In the genomic region with DNA sequence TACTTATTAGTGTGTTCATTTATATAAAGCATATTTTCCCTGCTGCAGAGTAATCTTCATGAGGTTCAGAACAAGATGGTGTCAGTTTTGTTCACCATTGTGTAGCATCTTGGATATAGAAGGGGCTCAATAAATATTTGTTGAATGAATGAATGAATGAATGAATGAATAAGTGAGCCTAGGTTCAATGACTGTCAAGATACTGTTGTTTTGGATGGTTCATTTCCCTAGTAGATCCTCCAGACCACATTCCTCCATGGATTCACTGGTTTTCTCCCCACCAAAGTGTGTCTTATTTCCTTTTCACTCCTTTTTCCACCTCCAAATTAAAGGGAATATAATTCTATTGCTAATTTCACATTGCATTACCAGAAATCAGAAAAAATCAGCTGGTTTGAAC, we compare ENCODE assay signal across 28 cellular contexts. TPM values are rescaled to one million over a fixed set of nuclear protein-coding genes. Genes with fewer than 3 reads are reported as not detected.
DNase-seq lines count a peak whose midpoint lies in the region; ATAC-seq and TF ChIP-seq lines count a peak whose summit lies in the region.
"Had no signal": no experiment of that assay in that cellular context is flagged by ENCODE, and none has a peak within 500 bp of the region (broad histone marks: within the 10 kb centered on the region; RNA-seq: fewer than 3 reads in every experiment).

No MANE protein-coding gene starts in this region.

- H4K20me1 ChIP-seq in PC-3 (ENCODE audit: low read length): no peaks in the 10 kb centered on the region

- H2AFZ ChIP-seq in PC-3 (ENCODE audit: low read length): no peak overlapping the region

- no peaks in the 10 kb centered on the region for H3K27me3 Mint-ChIP-seq in activated CD4-positive, alpha-beta memory T cell treated with anti-CD3 and anti-CD28 coated beads for 36 hours
- H3K27me3 Mint-ChIP-seq in activated CD4-positive, alpha-beta memory T cell treated with anti-CD3 and anti-CD28 coated beads, Interleukin-2, amount 10 ng/mL, durations not matched to agents 7 days and 5 days: no peaks in the 10 kb centered on the region
- H3K27me3 Mint-ChIP-seq in progenitor cell of endocrine pancreas: peaks cover 8% of the 10 kb centered on the region

- H3K9ac ChIP-seq in PC-3 (ENCODE audit: low read length): no peak overlapping the region

- peaks cover 31% of the 10 kb centered on the region for H3K79me2 ChIP-seq in PC-3 (ENCODE audit: low read length)

- no peak for TF ChIP-seq CTCF in PC-3 (conservative IDR thresholded peaks at IDR 0.05; ENCODE audit: low read depth, low read length)
- TF ChIP-seq CTCF in progenitor cell of endocrine pancreas (IDR thresholded peaks at IDR 0.05; ENCODE audit: unreplicated experiment): no peak

- H3K27me3 ChIP-seq in PC-3 (ENCODE audit: low read length): no peaks in the 10 kb centered on the region
- H3K27me3 ChIP-seq: BE2C, ovary had no signal

- DNase-seq in activated CD4-positive, alpha-beta memory T cell treated with anti-CD3 and anti-CD28 coated beads for 36 hours: no peak
- no peak for DNase-seq in activated CD4-positive, alpha-beta memory T cell treated with anti-CD3 and anti-CD28 coated beads, Interleukin-2, amount 10 ng/mL, durations not matched to agents 7 days and 5 days
- no peak for DNase-seq in PC-3
- DNase-seq in epithelial cell of prostate (ENCODE audit: low read depth, low spot score): no peak
- no peak for DNase-seq in progenitor cell of endocrine pancreas (ENCODE audit: low spot score, unreplicated experiment)
- no peak for DNase-seq in SHP77 (lab: John Stamatoyannopoulos, UW)
- DNase-seq in UCSD-AML1 (lab: John Stamatoyannopoulos, UW; ENCODE audit: unreplicated experiment): no peak
- DNase-seq: activated CD4-positive, CD25-positive, alpha-beta regulatory T cell treated with anti-CD3 and anti-CD28 coated beads, Interleukin-2, amount 50 U/mL, for 72 hours; activated effector memory CD4-positive, alpha-beta T cell treated with anti-CD3 and anti-CD28 coated beads, Interleukin-2, amount 50 U/mL, for 16 hours; activated T-cell treated with anti-CD3 and anti-CD28 coated beads for 4 hours; BE2C; DMS79; H9; KBM-7; MM.1S; NCI-H2081 treated with DMSO at 0.1 percent for 48 hours; NCI-H345; NCI-H774; ovary; retina; small intestine; stimulated activated CD4-positive, alpha-beta T cell treated with anti-CD3 and anti-CD28 coated beads, Interleukin-1b, Interleukin-23, amount 100 ng/mL, for 48 hours; stimulated activated CD8-positive, alpha-beta memory T cell treated with anti-CD3 and anti-CD28 coated beads, Interleukin-4, amount 100 ng/mL, for 48 hours had no signal

- no peaks in the 10 kb centered on the region for H3K9me3 Mint-ChIP-seq in activated CD4-positive, alpha-beta memory T cell treated with anti-CD3 and anti-CD28 coated beads for 36 hours
- no peaks in the 10 kb centered on the region for H3K9me3 Mint-ChIP-seq in activated CD4-positive, alpha-beta memory T cell treated with anti-CD3 and anti-CD28 coated beads, Interleukin-2, amount 10 ng/mL, durations not matched to agents 7 days and 5 days
- H3K9me3 Mint-ChIP-seq in progenitor cell of endocrine pancreas (ENCODE audit: low read depth): no peaks in the 10 kb centered on the region
- H3K9me3 Mint-ChIP-seq: H9 had no signal

- no peak overlapping the region for H3K4me2 ChIP-seq in PC-3 (ENCODE audit: low read length)

- no peaks in the 10 kb centered on the region for H3F3A ChIP-seq in PC-3 (ENCODE audit: low read length, unreplicated experiment)

- peaks cover 9% of the 10 kb centered on the region; the same call in 1 of the 2 replicates for H3K36me3 ChIP-seq in PC-3 (ENCODE audit: low read depth, low read length)
- H3K36me3 ChIP-seq: BE2C, ovary, tibial nerve had no signal

- H3K36me3 Mint-ChIP-seq in activated CD4-positive, alpha-beta memory T cell treated with anti-CD3 and anti-CD28 coated beads for 36 hours: peaks cover 4% of the 10 kb centered on the region
- H3K36me3 Mint-ChIP-seq in activated CD4-positive, alpha-beta memory T cell treated with anti-CD3 and anti-CD28 coated beads, Interleukin-2, amount 10 ng/mL, durations not matched to agents 7 days and 5 days (ENCODE audit: low read depth): peaks cover 14% of the 10 kb centered on the region
- peaks cover 3% of the 10 kb centered on the region for H3K36me3 Mint-ChIP-seq in progenitor cell of endocrine pancreas (ENCODE audit: insufficient read depth)
- H3K36me3 Mint-ChIP-seq: brain had no signal

- H3K9me2 ChIP-seq in PC-3 (replicated peaks; ENCODE audit: low read length): no peaks in the 10 kb centered on the region

- peaks cover 44% of the 10 kb centered on the region for H3K4me1 Mint-ChIP-seq in activated CD4-positive, alpha-beta memory T cell treated with anti-CD3 and anti-CD28 coated beads for 36 hours (ENCODE audit: low read depth)
- peaks cover 37% of the 10 kb centered on the region for H3K4me1 Mint-ChIP-seq in activated CD4-positive, alpha-beta memory T cell treated with anti-CD3 and anti-CD28 coated beads, Interleukin-2, amount 10 ng/mL, durations not matched to agents 7 days and 5 days
- peaks cover 17% of the 10 kb centered on the region for H3K4me1 Mint-ChIP-seq in progenitor cell of endocrine pancreas (ENCODE audit: low read depth)

- no peak overlapping the region for H3K4me3 ChIP-seq in PC-3 (ENCODE audit: low read length)
- H3K4me3 ChIP-seq: ovary, tibial nerve had no signal

- ATAC-seq in PC-3 (no peak), GM19351 (IDR thresholded peaks at IDR 0.05; ENCODE audit: unreplicated experiment) (no peak)
- ATAC-seq: left lobe of liver, Right ventricle myocardium inferior had no signal

- BruUV-seq in PC-3 (replicated peaks; lab: Mats Ljungman, UMichigan): no TSS peak

- peaks cover 56% of the 10 kb centered on the region for H3K4me1 ChIP-seq in PC-3 (ENCODE audit: insufficient read depth, low read length)
- H3K4me1 ChIP-seq: BE2C had no signal

- CTCF ChIA-PET in activated CD4-positive, alpha-beta memory T cell treated with anti-CD3 and anti-CD28 coated beads for 36 hours (lab: Charles Lee): interaction anchor here (1.1 kb wide), 1 partner anchor 10 kb away, joined by 3 read pairs; no protein-coding TSS in a partner anchor
- CTCF ChIA-PET in activated CD4-positive, alpha-beta memory T cell treated with anti-CD3 and anti-CD28 coated beads, Interleukin-2, amount 10 ng/mL, durations not matched to agents 7 days and 5 days (lab: Charles Lee): interaction anchor here (0.9 kb wide), 1 partner anchor 36 kb away, joined by 3 read pairs; no protein-coding TSS in a partner anchor
- CTCF ChIA-PET in PC-3 (lab: Charles Lee): no interaction called here

- H3K27ac ChIP-seq in PC-3 (ENCODE audit: low read length): peak overlapping the region; percentile 84
- H3K27ac ChIP-seq in epithelial cell of prostate: peak overlapping the region; percentile 93
- H3K27ac ChIP-seq: ovary had no signal

- H3K9me3 ChIP-seq in PC-3 (ENCODE audit: low read length): no peaks in the 10 kb centered on the region
- H3K9me3 ChIP-seq: BE2C, ovary, tibial nerve had no signal

- intact Hi-C loops in activated CD4-positive, alpha-beta memory T cell treated with anti-CD3 and anti-CD28 coated beads for 36 hours (cut with micrococcal nuclease): loop anchor here (1.0 to 5.0 kb wide), 7 partner anchors 9 to 636 kb away; a partner anchor contains a TSS
- intact Hi-C loops in PC-3 (cut with micrococcal nuclease): loop anchor here (2.0 to 10.0 kb wide), 4 partner anchors 32 to 131 kb away; no protein-coding TSS in a partner anchor

- no peak overlapping the region for H3K4me3 Mint-ChIP-seq in activated CD4-positive, alpha-beta memory T cell treated with anti-CD3 and anti-CD28 coated beads for 36 hours
- H3K4me3 Mint-ChIP-seq in activated CD4-positive, alpha-beta memory T cell treated with anti-CD3 and anti-CD28 coated beads, Interleukin-2, amount 10 ng/mL, durations not matched to agents 7 days and 5 days: no peak overlapping the region
- peak overlapping the region; percentile 41 for H3K4me3 Mint-ChIP-seq in progenitor cell of endocrine pancreas (ENCODE audit: low read depth)
- H3K4me3 Mint-ChIP-seq: H9 had no signal

- POLR2A ChIA-PET in activated CD4-positive, alpha-beta memory T cell treated with anti-CD3 and anti-CD28 coated beads for 36 hours (lab: Charles Lee): no interaction called here
- POLR2A ChIA-PET in activated CD4-positive, alpha-beta memory T cell treated with anti-CD3 and anti-CD28 coated beads, Interleukin-2, amount 10 ng/mL, durations not matched to agents 7 days and 5 days (lab: Charles Lee): no interaction called here
- POLR2A ChIA-PET in PC-3 (lab: Charles Lee; ENCODE audit: unreplicated experiment): no interaction called here

- H3K27ac Mint-ChIP-seq in activated CD4-positive, alpha-beta memory T cell treated with anti-CD3 and anti-CD28 coated beads for 36 hours: peak overlapping the region; percentile 33
- H3K27ac Mint-ChIP-seq in activated CD4-positive, alpha-beta memory T cell treated with anti-CD3 and anti-CD28 coated beads, Interleukin-2, amount 10 ng/mL, durations not matched to agents 7 days and 5 days: no peak overlapping the region
- H3K27ac Mint-ChIP-seq in progenitor cell of endocrine pancreas: no peak overlapping the region

RNA-seq across cellular contexts. Expression of a gene that starts 2.1 kb away (rescaled TPM):
- 10 to 100 TPM; 54.2 to 71.6 TPM for total RNA-seq in activated CD4-positive, alpha-beta memory T cell treated with anti-CD3 and anti-CD28 coated beads for 36 hours
- 10 to 100 TPM; 89.1 to 94.5 TPM for total RNA-seq in activated CD4-positive, alpha-beta memory T cell treated with anti-CD3 and anti-CD28 coated beads, Interleukin-2, amount 10 ng/mL, durations not matched to agents 7 days and 5 days
- total RNA-seq in PC-3 (2014; rRNA removed) (169 and 255 TPM in 2 replicates), progenitor cell of endocrine pancreas (84.3 and 108 TPM in 2 replicates)
